27 cellular contexts compared by ENCODE assay signal in the genomic region with DNA sequence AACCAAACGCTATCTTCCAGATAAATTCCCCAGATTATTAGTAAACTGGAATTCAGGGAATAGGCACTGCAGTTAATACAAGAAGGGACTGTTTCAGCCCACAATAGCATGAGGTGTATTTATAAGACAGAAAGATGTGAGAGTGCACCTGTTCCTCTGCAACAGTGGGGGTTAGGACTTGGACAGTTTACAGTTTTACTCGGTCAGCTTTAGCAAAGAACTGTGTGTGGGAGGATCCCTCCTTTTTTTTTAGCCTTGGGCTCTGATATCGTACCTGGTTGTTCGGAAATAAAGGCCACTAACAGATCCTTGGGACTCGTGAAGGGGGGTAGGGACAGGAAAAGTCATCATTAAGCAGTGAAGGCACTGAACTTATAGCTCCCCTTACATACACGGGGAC.
"Had no signal": no experiment of that assay in that cellular context is flagged by ENCODE, and none has a peak within 500 bp of the region (broad histone marks: within the 10 kb centered on the region; RNA-seq: fewer than 3 reads in every experiment).

No MANE protein-coding gene starts in this region.

- H3K27me3 ChIP-seq: breast epithelium, heart right ventricle, left lung, right lobe of liver, thyroid gland had no signal

- H3K4me3 ChIP-seq: breast epithelium, heart right ventricle, left lung, lower lobe of right lung, right lobe of liver, thyroid gland had no signal

- ATAC-seq: activated CD8-positive, alpha-beta T cell treated with anti-CD3 and anti-CD28 coated beads for 36 hours; activated naive CD4-positive, alpha-beta T cell treated with anti-CD3 and anti-CD28 coated beads, Interleukin-2, amount 50 U/mL, for 72 hours; activated T-cell treated with anti-CD3 and anti-CD28 coated beads, Interleukin-2, amount 50 U/mL, for 4 hours; activated T-helper 17 cell treated with anti-CD3 and anti-CD28 coated beads, Interleukin-2, amount 50 U/mL, for 72 hours; foreskin keratinocyte; heart right ventricle; left lung; lower lobe of right lung; naive thymus-derived CD8-positive, alpha-beta T cell; right lobe of liver; stimulated activated memory B cell treated with anti-CD40 and anti-IgM and Interleukin-4, amounts not matched to agents 10 μg/mL and 1 μg/mL and 100 μg/mL, for 72 hours; stimulated activated naive CD8-positive, alpha-beta T cell treated with anti-CD3 and anti-CD28 coated beads, Interleukin-15, amount 100 ng/mL, for 72 hours had no signal

- H3K36me3 ChIP-seq: breast epithelium, left lung, right lobe of liver, thyroid gland had no signal

- H3K27me3 Mint-ChIP-seq: stimulated activated memory B cell treated with anti-CD40 and anti-IgM and Interleukin-4, amounts not matched to agents 10 μg/mL and 1 μg/mL and 100 μg/mL, for 72 hours had no signal

- DNase-seq: activated CD4-positive, alpha-beta T cell treated with anti-CD3 and anti-CD28 coated beads, Interleukin-2, amount 10 ng/mL, durations not matched to agents 24 days and 14 days; activated CD4-positive, CD25-positive, alpha-beta regulatory T cell treated with anti-CD3 and anti-CD28 coated beads, Interleukin-2, amount 50 U/mL, for 72 hours; activated CD8-positive, alpha-beta T cell treated with anti-CD3 and anti-CD28 coated beads for 36 hours; activated gamma-delta T cell treated with Interleukin-2 at 50 U/mL for 16 hours; activated T-cell treated with anti-CD3 and anti-CD28 coated beads, Interleukin-2, amount 50 U/mL, for 4 hours; central memory CD4-positive, alpha-beta T cell; foreskin keratinocyte; heart right ventricle; kidney glomerular epithelial cell; left lung; lower lobe of right lung; mesenchymal stem cell; naive thymus-derived CD8-positive, alpha-beta T cell; right lobe of liver; small intestine; stimulated activated CD4-positive, alpha-beta T cell treated with anti-CD3 and anti-CD28 coated beads, Interleukin-1b, Interleukin-23, amount 100 ng/mL, for 48 hours; stimulated activated CD4-positive, alpha-beta T cell treated with anti-CD3 and anti-CD28 coated beads, Interleukin-4, amount 100 ng/mL, for 4 hours; stimulated activated CD8-positive, alpha-beta memory T cell treated with anti-CD3 and anti-CD28 coated beads, Interleukin-4, amount 100 ng/mL, for 48 hours; stimulated activated naive CD8-positive, alpha-beta T cell treated with anti-CD3 and anti-CD28 coated beads, Interleukin-15, amount 100 ng/mL, for 72 hours; T1000; thyroid gland; WERI-Rb-1 had no signal

- H3K4me1 Mint-ChIP-seq: activated T-helper 17 cell treated with anti-CD3 and anti-CD28 coated beads, Interleukin-2, amount 50 U/mL, for 72 hours had no signal

- H3K27ac Mint-ChIP-seq: activated CD4-positive, alpha-beta T cell treated with anti-CD3 and anti-CD28 coated beads, Interleukin-2, amount 10 ng/mL, durations not matched to agents 24 days and 14 days; activated CD8-positive, alpha-beta T cell treated with anti-CD3 and anti-CD28 coated beads for 36 hours; activated naive CD4-positive, alpha-beta T cell treated with anti-CD3 and anti-CD28 coated beads, Interleukin-2, amount 50 U/mL, for 72 hours; activated T-helper 17 cell treated with anti-CD3 and anti-CD28 coated beads, Interleukin-2, amount 50 U/mL, for 72 hours; stimulated activated naive CD8-positive, alpha-beta T cell treated with anti-CD3 and anti-CD28 coated beads, Interleukin-15, amount 100 ng/mL, for 72 hours; T-helper 1 cell treated with Interleukin-12 subunit alpha and Interleukin-12 subunit beta and Interleukin-4 antibody, amounts not matched to agents 30 μg/mL and 1 μg/mL, for 36 hours had no signal

- H3K27ac ChIP-seq: breast epithelium, foreskin keratinocyte, heart right ventricle, left lung, lower lobe of right lung, right lobe of liver, thyroid gland, WERI-Rb-1 had no signal

- H3K36me3 Mint-ChIP-seq: stimulated activated memory B cell treated with anti-CD40 and anti-IgM and Interleukin-4, amounts not matched to agents 10 μg/mL and 1 μg/mL and 100 μg/mL, for 72 hours had no signal

- H3K9me3 ChIP-seq: breast epithelium, heart right ventricle, left lung, lower lobe of right lung, right lobe of liver, thyroid gland had no signal

- H3K9me3 Mint-ChIP-seq: activated CD4-positive, alpha-beta T cell treated with anti-CD3 and anti-CD28 coated beads, Interleukin-2, amount 10 ng/mL, durations not matched to agents 24 days and 14 days; activated CD8-positive, alpha-beta T cell treated with anti-CD3 and anti-CD28 coated beads for 36 hours; activated naive CD4-positive, alpha-beta T cell treated with anti-CD3 and anti-CD28 coated beads, Interleukin-2, amount 50 U/mL, for 72 hours; activated T-cell treated with anti-CD3 and anti-CD28 coated beads, Interleukin-2, amount 50 U/mL, for 4 hours; activated T-helper 17 cell treated with anti-CD3 and anti-CD28 coated beads, Interleukin-2, amount 50 U/mL, for 72 hours; naive thymus-derived CD8-positive, alpha-beta T cell; stimulated activated memory B cell treated with anti-CD40 and anti-IgM and Interleukin-4, amounts not matched to agents 10 μg/mL and 1 μg/mL and 100 μg/mL, for 72 hours; stimulated activated naive CD8-positive, alpha-beta T cell treated with anti-CD3 and anti-CD28 coated beads, Interleukin-15, amount 100 ng/mL, for 72 hours; T-helper 1 cell treated with Interleukin-12 subunit alpha and Interleukin-12 subunit beta and Interleukin-4 antibody, amounts not matched to agents 30 μg/mL and 1 μg/mL, for 36 hours had no signal
